In the genomic region with DNA sequence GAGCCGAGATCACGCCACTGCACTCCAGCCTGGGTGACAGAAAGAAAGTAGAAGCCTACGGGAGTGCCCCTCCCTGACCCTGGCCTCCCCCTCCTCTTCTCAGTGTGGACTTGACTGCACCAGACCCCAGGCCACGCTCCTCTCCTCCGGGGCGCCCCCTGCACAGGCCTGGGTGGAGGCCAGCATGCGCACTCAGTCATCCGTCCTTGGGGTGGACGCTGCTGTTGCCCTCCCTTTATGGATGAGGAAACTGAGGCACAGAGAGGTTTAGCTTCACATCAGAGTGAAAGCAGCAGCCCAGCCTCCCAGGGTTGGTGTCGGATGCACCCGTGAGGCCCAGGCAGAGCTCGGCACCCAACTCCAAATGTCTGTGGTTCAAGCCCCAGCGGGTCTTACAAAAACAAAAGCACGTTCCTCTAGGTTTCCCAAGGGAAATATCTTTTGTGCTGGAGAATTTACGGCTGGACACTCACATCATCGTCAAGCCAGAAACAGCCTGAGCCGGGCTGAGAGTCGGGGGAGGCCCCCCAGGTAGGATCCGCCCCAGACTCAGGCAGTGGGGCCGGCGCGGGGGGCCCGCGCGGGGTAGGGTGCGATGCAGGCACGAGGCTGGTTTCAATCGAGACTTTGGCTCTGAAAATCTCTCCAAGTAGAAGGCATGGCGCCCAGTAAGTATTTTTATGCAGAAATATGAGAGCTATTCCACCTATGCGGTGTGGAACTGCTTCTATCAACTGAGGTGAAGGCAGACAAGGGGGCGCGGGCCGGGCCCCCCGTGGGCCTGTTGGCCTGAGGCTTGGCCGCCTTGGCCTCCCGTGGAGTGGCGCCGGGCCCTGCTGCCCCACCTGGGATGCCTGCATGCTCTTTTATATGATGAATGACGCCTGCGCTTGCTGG, we compare ENCODE assay signal across 32 cellular contexts. TPM values are rescaled to one million over a fixed set of nuclear protein-coding genes. Genes with fewer than 3 reads are reported as not detected.
DNase-seq lines count a peak whose midpoint lies in the region; ATAC-seq, FAIRE-seq and TF ChIP-seq lines count a peak whose summit lies in the region.
"Had no signal": no experiment of that assay in that cellular context is flagged by ENCODE, and none has a peak within 500 bp of the region (broad histone marks: within the 10 kb centered on the region; RNA-seq: fewer than 3 reads in every experiment).

No MANE protein-coding gene starts in this region.

- H3K36me3 ChIP-seq in endodermal cell (ENCODE audit: control insufficient read depth, insufficient read depth, low read length) (no peaks in the 10 kb centered on the region), upper lobe of right lung (no peaks in the 10 kb centered on the region)
- H3K36me3 ChIP-seq: upper lobe of left lung had no signal

- H3K27ac Mint-ChIP-seq in endodermal cell = no peak overlapping the region
- peak overlapping the region in 2 of 3 experiments; percentile 35 to 80 for H3K27ac Mint-ChIP-seq in nephron
- H3K27ac Mint-ChIP-seq: activated naive CD8-positive, alpha-beta T cell treated with anti-CD3 and anti-CD28 coated beads, Interleukin-2, amount 50 U/mL, for 24 hours; CD8-positive, alpha-beta memory T cell; immature natural killer cell; T-helper 17 cell had no signal

- no peak overlapping the region for H3K9ac ChIP-seq in endodermal cell (ENCODE audit: extremely low read depth, low read length, poor library complexity, severe bottlenecking)

- FAIRE-seq in HTR-8/SVneo (lab: Jason Lieb, UNC) = no peak
- FAIRE-seq: endometrium, frontal cortex, TTC549 had no signal

- H3K27me3 Mint-ChIP-seq in endodermal cell (ENCODE audit: insufficient read depth) = no peaks in the 10 kb centered on the region
- peaks cover 8% of the 10 kb centered on the region for H3K27me3 Mint-ChIP-seq in nephron (ENCODE audit: low read depth)
- H3K27me3 Mint-ChIP-seq: activated naive CD8-positive, alpha-beta T cell treated with anti-CD3 and anti-CD28 coated beads, Interleukin-2, amount 50 U/mL, for 24 hours; CD8-positive, alpha-beta memory T cell; T-helper 17 cell had no signal

- H3K9me3 Mint-ChIP-seq in endodermal cell (no peaks in the 10 kb centered on the region), nephron (no peaks in the 10 kb centered on the region)
- H3K9me3 Mint-ChIP-seq: activated naive CD8-positive, alpha-beta T cell treated with anti-CD3 and anti-CD28 coated beads, Interleukin-2, amount 50 U/mL, for 24 hours; CD8-positive, alpha-beta memory T cell; immature natural killer cell had no signal

- H3K27me3 ChIP-seq in endodermal cell (ENCODE audit: control insufficient read depth, insufficient read depth, low read length, poor library complexity, severe bottlenecking) = no peaks in the 10 kb centered on the region
- H3K27me3 ChIP-seq in upper lobe of right lung = no peaks in the 10 kb centered on the region
- H3K27me3 ChIP-seq: upper lobe of left lung had no signal

- TF ChIP-seq CTCF in endodermal cell (conservative IDR thresholded peaks at IDR 0.05) (no peak), nephron (IDR thresholded peaks at IDR 0.05; ENCODE audit: unreplicated experiment in 3 of 3) (no peak), upper lobe of right lung (IDR thresholded peaks at IDR 0.05) (no peak)

- ATAC-seq in Right ventricle myocardium inferior (no peak), upper lobe of right lung (no peak)
- ATAC-seq: activated naive CD8-positive, alpha-beta T cell treated with anti-CD3 and anti-CD28 coated beads, Interleukin-2, amount 50 U/mL, for 24 hours; left lobe of liver; SK-N-SH treated with all-trans-retinoic acid at 6 μM for 48 hours; T-helper 17 cell had no signal

- DNase-seq in Right ventricle myocardium inferior (ENCODE audit: missing footprints) (peak; percentile 39), cardiac septum (ENCODE audit: low spot score) (no peak), endodermal cell (no peak), upper lobe of right lung (peak; percentile 37), kidney tubule cell (ENCODE audit: low spot score) (no peak), HTR-8/SVneo (ENCODE audit: insufficient read length, low spot score) (no peak), globus pallidus (ENCODE audit: low spot score) (no peak)
- DNase-seq: 8988T; activated CD4-positive, alpha-beta T cell treated with anti-CD3 and anti-CD28 coated beads, Interleukin-2, amount 50 U/mL, for 48 hours; activated naive CD4-positive, alpha-beta T cell; activated naive CD8-positive, alpha-beta T cell treated with anti-CD3 and anti-CD28 coated beads, Interleukin-2, amount 50 U/mL, for 24 hours; DMS 273 treated with DMSO at 0.1 percent for 48 hours; EL; H7; hippocampal formation; immature natural killer cell; MV-4-11; NCI-H1436 treated with DMSO at 0.1 percent for 48 hours; NCI-H2081 treated with DMSO at 0.1 percent for 48 hours; NCI-H2227 treated with DMSO at 0.1 percent for 48 hours; NCI-H526; stimulated activated naive CD4-positive, alpha-beta T cell had no signal

- H3K4me3 Mint-ChIP-seq in endodermal cell (no peak overlapping the region), nephron (no peak overlapping the region)
- H3K4me3 Mint-ChIP-seq: activated naive CD8-positive, alpha-beta T cell treated with anti-CD3 and anti-CD28 coated beads, Interleukin-2, amount 50 U/mL, for 24 hours; CD8-positive, alpha-beta memory T cell; immature natural killer cell; T-helper 17 cell had no signal

- H3K36me3 Mint-ChIP-seq in endodermal cell (ENCODE audit: low read depth) = no peaks in the 10 kb centered on the region
- peaks cover 5% of the 10 kb centered on the region for H3K36me3 Mint-ChIP-seq in nephron (ENCODE audit: low read depth)
- H3K36me3 Mint-ChIP-seq: CD8-positive, alpha-beta memory T cell; immature natural killer cell had no signal

- H3K4me1 Mint-ChIP-seq in endodermal cell (no peaks in the 10 kb centered on the region), nephron (peaks cover 41% of the 10 kb centered on the region)
- H3K4me1 Mint-ChIP-seq: activated naive CD8-positive, alpha-beta T cell treated with anti-CD3 and anti-CD28 coated beads, Interleukin-2, amount 50 U/mL, for 24 hours; CD8-positive, alpha-beta memory T cell; immature natural killer cell; T-helper 17 cell had no signal

- intact Hi-C loops in Right ventricle myocardium inferior (cut with DNase I) = no loop called here
- intact Hi-C loops in cardiac septum (cut with DNase I) = no loop called here
- intact Hi-C loops in upper lobe of right lung (cut with DNase I) = no loop called here

- H3K9me3 ChIP-seq in endodermal cell (ENCODE audit: control insufficient read depth, low read length) (no peaks in the 10 kb centered on the region), upper lobe of right lung (no peaks in the 10 kb centered on the region)
- H3K9me3 ChIP-seq: upper lobe of left lung had no signal

- H3K4me3 ChIP-seq in endodermal cell (ENCODE audit: low read length) (no peak overlapping the region), upper lobe of right lung (no peak overlapping the region)
- H3K4me3 ChIP-seq: skin epidermis, upper lobe of left lung had no signal

- H3K27ac ChIP-seq in endodermal cell (ENCODE audit: low read depth, low read length) = peak overlapping the region; percentile 29
- no peak overlapping the region for H3K27ac ChIP-seq in upper lobe of right lung
- H3K27ac ChIP-seq: skin epidermis, upper lobe of left lung had no signal

- WGBS in endodermal cell (ENCODE audit: insufficient coverage in 1 of 2, insufficient read length in 1 of 2), 2 experiments = 91 to 94% methylated on average over 32 to 40 of the region's 40 CpGs

- no peaks in the 10 kb centered on the region for H3K4me1 ChIP-seq in endodermal cell (ENCODE audit: control insufficient read depth, insufficient read depth, low read length)
- no peaks in the 10 kb centered on the region for H3K4me1 ChIP-seq in upper lobe of right lung
- H3K4me1 ChIP-seq: upper lobe of left lung had no signal

RNA-seq across cellular contexts. Expression of gene MORN1, which starts 36.6 kb away (rescaled TPM):
- total RNA-seq in Right ventricle myocardium inferior (4.9 TPM), cardiac septum (3.6 TPM), endodermal cell (10 to 100 TPM; 21.3 to 24.9 TPM), upper lobe of right lung (9.0 TPM)
- polyA plus RNA-seq in endodermal cell (2013, experiment 1 of 2) = 10.8 TPM
- 8.9 TPM for polyA plus RNA-seq in endodermal cell (2013, experiment 2 of 2)

RNA-seq across cellular contexts. Expression of gene RER1, which starts 36.9 kb away (rescaled TPM):
- total RNA-seq in Right ventricle myocardium inferior (85.8 TPM), cardiac septum (81.9 TPM), endodermal cell (100 to 1,000 TPM; 114 TPM), upper lobe of right lung (118 TPM)
- 68.8 TPM for polyA plus RNA-seq in endodermal cell (2013, experiment 1 of 2)
- polyA plus RNA-seq in endodermal cell (2013, experiment 2 of 2) = 63.1 TPM

RNA-seq across cellular contexts. Expression of gene PEX10, which starts 57.6 kb away (rescaled TPM):
- total RNA-seq in Right ventricle myocardium inferior (14.5 TPM), cardiac septum (18.1 TPM), endodermal cell (10 to 100 TPM; 35.6 TPM), upper lobe of right lung (14.6 TPM)
- polyA plus RNA-seq in endodermal cell (2013, experiment 1 of 2) = 25.1 TPM
- 23.8 TPM for polyA plus RNA-seq in endodermal cell (2013, experiment 2 of 2)

Comparison
In these comparisons a context has a peak if more than half of its experiments do, and no peak if none do; other contexts are left out.
1. DNase-seq: peak in Right ventricle myocardium inferior (single experiment) and upper lobe of right lung (single experiment); none in cardiac septum (single experiment), endodermal cell (single experiment), kidney tubule cell (single experiment), HTR-8/SVneo (single experiment) and globus pallidus (single experiment).